Comparison of ENCODE assay signal across 11 cellular contexts in the genomic region with DNA sequence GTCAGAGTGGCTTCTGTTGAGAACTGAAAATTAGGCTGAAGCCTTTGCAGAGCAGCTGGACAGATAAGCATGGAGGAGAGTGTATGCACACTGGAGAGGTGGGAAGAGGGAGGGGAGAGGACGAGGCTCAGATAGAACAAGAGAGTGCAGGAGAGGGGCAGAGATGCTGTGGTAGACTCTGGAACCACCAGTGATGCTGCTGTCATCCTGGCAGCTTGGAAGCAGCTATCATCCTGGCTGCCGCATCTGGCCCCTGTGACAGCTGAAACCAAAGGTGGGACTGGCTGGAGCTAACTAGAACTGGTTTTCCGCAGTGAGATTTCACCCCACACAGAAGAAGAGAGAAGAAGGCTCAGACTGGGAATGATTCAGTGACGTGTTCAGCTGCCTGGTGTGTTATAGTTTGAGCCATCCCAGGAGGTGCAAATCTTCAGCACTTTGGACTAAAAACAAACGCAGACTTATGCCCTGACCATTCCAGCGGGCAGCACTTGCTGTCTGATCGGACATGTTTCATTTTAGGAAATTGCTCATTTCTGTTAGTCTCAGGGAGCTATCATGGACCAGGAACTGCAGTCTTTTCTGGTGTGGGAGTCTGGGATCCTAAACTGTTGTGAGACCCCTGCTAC.
DNase-seq lines count a peak whose midpoint lies in the region; ATAC-seq and TF ChIP-seq lines count a peak whose summit lies in the region.
"Had no signal": no experiment of that assay in that cellular context is flagged by ENCODE, and none has a peak within 500 bp of the region (broad histone marks: within the 10 kb centered on the region; RNA-seq: fewer than 3 reads in every experiment).

No MANE protein-coding gene starts in this region.

- H3K27me3 ChIP-seq in rectal smooth muscle tissue (ENCODE audit: control insufficient read depth, insufficient read depth, low read length) (no peaks in the 10 kb centered on the region), HAP-1 (ENCODE audit: low read depth) (no peaks in the 10 kb centered on the region)
- H3K27me3 ChIP-seq: adrenal gland had no signal

- H3K36me3 ChIP-seq in rectal smooth muscle tissue (ENCODE audit: control insufficient read depth, insufficient read depth, low read length) (no peaks in the 10 kb centered on the region), HAP-1 (replicated peaks) (no peaks in the 10 kb centered on the region)
- H3K36me3 ChIP-seq: adrenal gland had no signal

- H3K9me3 ChIP-seq in HAP-1: no peaks in the 10 kb centered on the region
- H3K9me3 ChIP-seq: adrenal gland had no signal

- H3K9ac ChIP-seq in rectal smooth muscle tissue (ENCODE audit: low read length): no peak overlapping the region

- peak overlapping the region; percentile 32; the same call in 1 of the 2 replicates for H3K4me3 ChIP-seq in WI38 (ENCODE audit: low read depth, low read length)
- no peak overlapping the region for H3K4me3 ChIP-seq in rectal smooth muscle tissue (ENCODE audit: low read length)
- no peak overlapping the region for H3K4me3 ChIP-seq in HAP-1
- H3K4me3 ChIP-seq: adrenal gland had no signal

- TF ChIP-seq CTCF in WI38 (IDR thresholded peaks at IDR 0.05; ENCODE audit: low read depth, low read length): no peak

- ATAC-seq in HG02642 (IDR thresholded peaks at IDR 0.05; ENCODE audit: poor library complexity, unreplicated experiment): peak; percentile 12
- no peak for ATAC-seq in GM19023 (IDR thresholded peaks at IDR 0.05; ENCODE audit: unreplicated experiment)

- H3K4me1 ChIP-seq in rectal smooth muscle tissue (ENCODE audit: control insufficient read depth, insufficient read depth, low read length) (peaks cover 7% of the 10 kb centered on the region), HAP-1 (no peaks in the 10 kb centered on the region)
- H3K4me1 ChIP-seq: adrenal gland had no signal

- peak; percentile 36 for DNase-seq in ELR (ENCODE audit: low read depth)
- no peak for DNase-seq in NCI-H2196 treated with DMSO at 0.1 percent for 48 hours (lab: John Stamatoyannopoulos, UW; ENCODE audit: unreplicated experiment)
- no peak for DNase-seq in activated gamma-delta T cell treated with Interleukin-2 at 50 U/mL for 16 hours
- no peak for DNase-seq in HAP-1 (ENCODE audit: low spot score in 2 of 2)
- DNase-seq: left cardiac atrium, NCI-H510A treated with DMSO at 0.1 percent for 48 hours had no signal

- H3K27ac ChIP-seq in rectal smooth muscle tissue (ENCODE audit: low read depth, low read length): peak overlapping the region; percentile 59
- H3K27ac ChIP-seq: adrenal gland had no signal

- in situ Hi-C loops in HAP-1 (cut with MboI; ENCODE audit: low sequenced_read_pairs): no loop called here
